In the genomic region with DNA sequence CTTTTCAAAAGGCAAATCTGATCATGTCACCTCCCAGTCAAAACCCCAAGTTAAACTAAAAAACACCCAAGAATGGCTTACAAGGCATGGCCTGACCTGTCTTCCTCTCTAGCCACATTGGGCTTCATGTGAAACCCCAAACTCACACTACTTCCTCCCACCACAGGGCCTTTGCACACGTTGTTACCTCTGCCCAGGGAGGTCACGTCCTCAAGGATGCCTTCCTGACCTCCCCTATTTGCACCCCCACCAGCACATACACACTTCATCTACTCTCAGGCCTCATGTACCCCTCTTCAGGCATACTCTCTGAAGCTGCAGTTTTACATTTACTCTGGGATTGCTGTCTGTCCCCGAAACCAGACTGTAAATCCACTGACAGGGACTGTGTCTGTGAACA, we compare ENCODE assay signal across 12 cellular contexts. TPM values are rescaled to one million over a fixed set of nuclear protein-coding genes. Genes with fewer than 3 reads are reported as not detected.
DNase-seq lines count a peak whose midpoint lies in the region; ATAC-seq and TF ChIP-seq lines count a peak whose summit lies in the region.
"Had no signal": no experiment of that assay in that cellular context is flagged by ENCODE, and none has a peak within 500 bp of the region (broad histone marks: within the 10 kb centered on the region; RNA-seq: fewer than 3 reads in every experiment).

No MANE protein-coding gene starts in this region.

- ATAC-seq in gastrocnemius medialis (no peak), GM21528 (IDR thresholded peaks at IDR 0.05; ENCODE audit: low FRiP score, unreplicated experiment) (no peak), HG03571 (IDR thresholded peaks at IDR 0.05; ENCODE audit: unreplicated experiment) (no peak)

- H3K36me3 Mint-ChIP-seq in dendritic cell treated with granulocyte-macrophage colony-stimulating factor and Interleukin-4, amounts not matched to agents 40 ng/mL and 50 ng/mL, for 4 days (ENCODE audit: low read depth) = peaks cover 64% of the 10 kb centered on the region

- H3K9ac ChIP-seq in ES-I3 (ENCODE audit: low read depth, low read length) (peak overlapping the region; percentile 21; the same call in 1 of the 2 replicates), NT2/D1 (ENCODE audit: insufficient read length, low read depth) (peak overlapping the region; percentile 3)
- H3K9ac ChIP-seq: neural progenitor cell had no signal

- H3K9me3 ChIP-seq in ES-I3 (ENCODE audit: control insufficient read depth, insufficient read depth, low read length) = no peaks in the 10 kb centered on the region
- H3K9me3 ChIP-seq in NT2/D1 (ENCODE audit: insufficient read depth, low read length) = no peaks in the 10 kb centered on the region
- H3K9me3 ChIP-seq in gastrocnemius medialis = no peaks in the 10 kb centered on the region
- H3K9me3 ChIP-seq: HAP-1 had no signal

- H3K4me1 Mint-ChIP-seq in dendritic cell treated with granulocyte-macrophage colony-stimulating factor and Interleukin-4, amounts not matched to agents 40 ng/mL and 50 ng/mL, for 4 days (ENCODE audit: low read depth) = peaks cover 78% of the 10 kb centered on the region

- no peak overlapping the region for H3K4me3 Mint-ChIP-seq in dendritic cell treated with granulocyte-macrophage colony-stimulating factor and Interleukin-4, amounts not matched to agents 40 ng/mL and 50 ng/mL, for 4 days
- H3K4me3 Mint-ChIP-seq: neural progenitor cell had no signal

- peaks cover 47% of the 10 kb centered on the region for H3K36me3 ChIP-seq in ES-I3 (ENCODE audit: insufficient read depth, low read length)
- H3K36me3 ChIP-seq in NT2/D1 (ENCODE audit: insufficient read depth, insufficient read length, low read length) = peaks cover 97% of the 10 kb centered on the region
- H3K36me3 ChIP-seq in gastrocnemius medialis = no peaks in the 10 kb centered on the region

- H3K27me3 ChIP-seq in NT2/D1 (ENCODE audit: insufficient read depth, insufficient read length) (no peaks in the 10 kb centered on the region), gastrocnemius medialis (no peaks in the 10 kb centered on the region)
- H3K27me3 ChIP-seq: neural progenitor cell had no signal

- H3K27ac Mint-ChIP-seq in dendritic cell treated with granulocyte-macrophage colony-stimulating factor and Interleukin-4, amounts not matched to agents 40 ng/mL and 50 ng/mL, for 4 days = peak overlapping the region; percentile 40
- H3K27ac Mint-ChIP-seq: neural progenitor cell had no signal

- intact Hi-C loops in dendritic cell treated with granulocyte-macrophage colony-stimulating factor and Interleukin-4, amounts not matched to agents 40 ng/mL and 50 ng/mL, for 4 days (cut with micrococcal nuclease) = no loop called here
- intact Hi-C loops in gastrocnemius medialis (cut with DNase I; ENCODE audit: low total_unique reads) = loop anchor here (10.0 kb wide), 1 partner anchor 578 kb away; no protein-coding TSS in a partner anchor

- no peaks in the 10 kb centered on the region for H3K27me3 Mint-ChIP-seq in dendritic cell treated with granulocyte-macrophage colony-stimulating factor and Interleukin-4, amounts not matched to agents 40 ng/mL and 50 ng/mL, for 4 days

- no peak for DNase-seq in NT2/D1 (ENCODE audit: low read depth, low spot score)
- no peak for DNase-seq in gastrocnemius medialis
- DNase-seq in putamen (ENCODE audit: low spot score) = no peak
- DNase-seq in GM19240 (ENCODE audit: insufficient read length, low spot score) = no peak
- DNase-seq: activated CD4-positive, alpha-beta T cell treated with anti-CD3 and anti-CD28 coated beads for 48 hours; cerebellar nuclear complex had no signal

- no peak for TF ChIP-seq POLR2A in gastrocnemius medialis (IDR thresholded peaks at IDR 0.05)

- peaks cover 71% of the 10 kb centered on the region for H3K4me1 ChIP-seq in ES-I3 (ENCODE audit: insufficient read depth, low read length)
- peaks cover 13% of the 10 kb centered on the region for H3K4me1 ChIP-seq in NT2/D1 (ENCODE audit: insufficient read depth, insufficient read length)
- peaks cover 17 to 23% of the 10 kb centered on the region in 2 donors for H3K4me1 ChIP-seq in gastrocnemius medialis

- no peaks in the 10 kb centered on the region for H3K9me3 Mint-ChIP-seq in dendritic cell treated with granulocyte-macrophage colony-stimulating factor and Interleukin-4, amounts not matched to agents 40 ng/mL and 50 ng/mL, for 4 days
- H3K9me3 Mint-ChIP-seq: neural progenitor cell had no signal

- H3K27ac ChIP-seq in gastrocnemius medialis = peak overlapping the region in 3 of 4 donors; percentile 4 to 43 (median 30)
- H3K27ac ChIP-seq: neural progenitor cell had no signal

- H3K4me3 ChIP-seq in NT2/D1 (ENCODE audit: insufficient read length, low read depth) (peak overlapping the region; percentile 25), gastrocnemius medialis (no peak overlapping the region)
- H3K4me3 ChIP-seq: HAP-1, neural progenitor cell had no signal

- in situ Hi-C loops in gastrocnemius medialis (cut with MboI; ENCODE audit: low sequenced_read_pairs in 4 of 4) = no loop called here

- no peak for TF ChIP-seq CTCF in gastrocnemius medialis (IDR thresholded peaks at IDR 0.05 in 4 of 5, conservative IDR thresholded peaks at IDR 0.05 in 1 of 5)

RNA-seq across cellular contexts. Expression of gene EZR, which starts 6.1 kb away (rescaled TPM):
- total RNA-seq in gastrocnemius medialis = 10 to 100 TPM; 18.1 to 54.1 (median 33.6) TPM
